9 cellular contexts compared by ENCODE assay signal in genomic region chr2:100103527-100104252, GRCh38. TPM values are rescaled to one million over a fixed set of nuclear protein-coding genes. Genes with fewer than 3 reads are reported as not detected.
A peak's percentile ranks its signal among the peaks of the same experiment; 100 is the strongest.
DNase-seq lines count a peak whose midpoint lies in the region; ATAC-seq and TF ChIP-seq lines count a peak whose summit lies in the region.
"Not testable (repeated sequence)": the region's sequence is repeated elsewhere in the genome, so short reads cannot be mapped to it uniquely, and the experiment has no call there.
"Had no signal": no experiment of that assay in that cellular context is flagged by ENCODE, and none has a peak within 500 bp of the region (broad histone marks: within the 10 kb centered on the region; RNA-seq: fewer than 3 reads in every experiment).

No MANE protein-coding gene starts in this region.

- not testable (repeated sequence) for H3K9ac ChIP-seq in mesenchymal stem cell (ENCODE audit: low read length); parathyroid adenoma

- POLR2A ChIA-PET in WTC11 (lab: Charles Lee), result not testable (repeated sequence)

- TF ChIP-seq POLR2A in breast epithelium (IDR thresholded peaks at IDR 0.05); heart left ventricle (IDR thresholded peaks at IDR 0.05); tibial nerve (IDR thresholded peaks at IDR 0.05): not testable (repeated sequence)

- WGBS in heart left ventricle, 4 donors, result 14 to 44% (median 14%) methylated on average over 9 to 30 of the region's 39 CpGs; no CpG with 5 or more reads in 1 of the 4 donors
- whole genome bisulfite sequencing in mesenchymal stem cell, result no CpG with 5 or more reads among the region's 39 CpGs
- 25 to 27% methylated on average over 15 to 22 of the region's 39 CpGs for WGBS in tibial nerve, 2 donors

- H3K27ac ChIP-seq in CD4-positive, CD25-positive, alpha-beta regulatory T cell (ENCODE audit: insufficient read depth, low read length, poor library complexity, severe bottlenecking); heart left ventricle; mesenchymal stem cell (ENCODE audit: low read length, poor library complexity, severe bottlenecking); parathyroid adenoma; tibial nerve: not testable (repeated sequence)
- peak overlapping the region in 1 of 2 donors; percentile 35 for H3K27ac ChIP-seq in breast epithelium

- not testable (repeated sequence) for H2BK15ac ChIP-seq in mesenchymal stem cell (ENCODE audit: low read depth, poor library complexity, severe bottlenecking)

- not testable (repeated sequence) for H2BK5ac ChIP-seq in mesenchymal stem cell (ENCODE audit: low read depth, low read length, poor library complexity, severe bottlenecking)

- not testable (repeated sequence) for H3K36me3 Mint-ChIP-seq in CD4-positive, CD25-positive, alpha-beta regulatory T cell; IgD-negative memory B cell; WTC11

- H2BK12ac ChIP-seq in mesenchymal stem cell (ENCODE audit: low read length in 2 of 2), result not testable (repeated sequence)

- not testable (repeated sequence) for ATAC-seq in CD4-positive, CD25-positive, alpha-beta regulatory T cell (ENCODE audit: low read depth in 2 of 2)
- ATAC-seq in WTC11 (peak; percentile 8), heart left ventricle (peak in 2 of 4 donors; percentile 8 to 19)

- H3K14ac ChIP-seq in mesenchymal stem cell (ENCODE audit: low read length in 2 of 2), result not testable (repeated sequence)

- peak overlapping the region in 3 of 4 donors; percentile 29 to 90 (median 48) for H3K4me3 Mint-ChIP-seq in CD4-positive, CD25-positive, alpha-beta regulatory T cell
- peak overlapping the region; percentile 52 to 90 (median 74) for H3K4me3 Mint-ChIP-seq in IgD-negative memory B cell
- H3K4me3 Mint-ChIP-seq in WTC11, result peak overlapping the region; percentile 61

- H3K4ac ChIP-seq in mesenchymal stem cell (ENCODE audit: low read depth in 1 of 2, low read length in 2 of 2), result not testable (repeated sequence)

- not testable (repeated sequence) for TF ChIP-seq CTCF in WTC11 (IDR thresholded peaks at IDR 0.05); breast epithelium (IDR thresholded peaks at IDR 0.05); heart left ventricle (IDR thresholded peaks at IDR 0.05); parathyroid adenoma (IDR thresholded peaks at IDR 0.05); tibial nerve (IDR thresholded peaks at IDR 0.05)

- not testable (repeated sequence) for H3K9me3 ChIP-seq in CD4-positive, CD25-positive, alpha-beta regulatory T cell (ENCODE audit: control insufficient read depth in 2 of 2, low read length in 2 of 2); breast epithelium; heart left ventricle; mesenchymal stem cell (ENCODE audit: control insufficient read depth, low read length); parathyroid adenoma (ENCODE audit: control insufficient read depth, low read length); tibial nerve

- TF ChIP-seq EP300 in tibial nerve (IDR thresholded peaks at IDR 0.05), result not testable (repeated sequence)

- H3K4me2 ChIP-seq in mesenchymal stem cell (ENCODE audit: low read length, poor library complexity, severe bottlenecking), result peak overlapping the region; percentile 53
- H3K4me2 ChIP-seq in parathyroid adenoma (ENCODE audit: low read length), result not testable (repeated sequence)

- H3K23ac ChIP-seq in mesenchymal stem cell (ENCODE audit: low read length in 2 of 2), result not testable (repeated sequence)

- not testable (repeated sequence) for DNase-seq in CD4-positive, CD25-positive, alpha-beta regulatory T cell; breast epithelium (ENCODE audit: low spot score in 2 of 2); heart left ventricle; mesenchymal stem cell; tibial nerve (ENCODE audit: low spot score in 2 of 2)
- DNase-seq in WTC11 (ENCODE audit: low spot score), result peak; percentile 16

- CTCF ChIA-PET in WTC11 (lab: Charles Lee), result not testable (repeated sequence)

- not testable (repeated sequence) for H3K4me1 ChIP-seq in CD4-positive, CD25-positive, alpha-beta regulatory T cell (ENCODE audit: control insufficient read depth, insufficient read depth, low read length, poor library complexity, severe bottlenecking); breast epithelium; parathyroid adenoma
- peaks cover 0 to 17% (median 7%) of the 10 kb centered on the region in 12 donors for H3K4me1 ChIP-seq in heart left ventricle
- H3K4me1 ChIP-seq in mesenchymal stem cell (ENCODE audit: control insufficient read depth, insufficient read depth, low read depth, low read length), result peaks cover 18% of the 10 kb centered on the region
- H3K4me1 ChIP-seq in tibial nerve, result peaks cover 0 to 27% (median 2%) of the 10 kb centered on the region in 4 donors

- not testable (repeated sequence) for H4K8ac ChIP-seq in mesenchymal stem cell (ENCODE audit: low read length)

- peaks cover 26% of the 10 kb centered on the region for H3K27me3 Mint-ChIP-seq in CD4-positive, CD25-positive, alpha-beta regulatory T cell
- not testable (repeated sequence) for H3K27me3 Mint-ChIP-seq in IgD-negative memory B cell
- H3K27me3 Mint-ChIP-seq in WTC11 (ENCODE audit: low read depth), result peaks cover 64% of the 10 kb centered on the region

- H3K79me2 ChIP-seq in parathyroid adenoma, result not testable (repeated sequence)

- peaks cover 0 to 13% (median 3%) of the 10 kb centered on the region in 4 donors for H3K4me1 Mint-ChIP-seq in CD4-positive, CD25-positive, alpha-beta regulatory T cell
- H3K4me1 Mint-ChIP-seq in IgD-negative memory B cell (peaks cover 20 to 34% (median 21%) of the 10 kb centered on the region in 3 donors), WTC11 (peaks cover 22% of the 10 kb centered on the region)

- not testable (repeated sequence) for H3K79me1 ChIP-seq in mesenchymal stem cell (replicated peaks; ENCODE audit: low read length, poor library complexity, severe bottlenecking)

- not testable (repeated sequence) for H2BK120ac ChIP-seq in mesenchymal stem cell (ENCODE audit: low read depth, low read length)

- H3K18ac ChIP-seq in mesenchymal stem cell (ENCODE audit: low read depth in 1 of 2, low read length in 2 of 2), result not testable (repeated sequence)

- peaks cover 11% of the 10 kb centered on the region for H3K27me3 ChIP-seq in CD4-positive, CD25-positive, alpha-beta regulatory T cell (ENCODE audit: control insufficient read depth, insufficient read depth, low read length)
- H3K27me3 ChIP-seq in breast epithelium; parathyroid adenoma (ENCODE audit: control insufficient read depth, insufficient read depth, low read length); tibial nerve: not testable (repeated sequence)
- H3K27me3 ChIP-seq in heart left ventricle (peaks cover 0 to 12% (median 0%) of the 10 kb centered on the region in 9 donors), mesenchymal stem cell (ENCODE audit: control insufficient read depth in 1 of 2, insufficient read depth in 1 of 2, low read length in 2 of 2) (peaks cover 0 to 37% of the 10 kb centered on the region in 2 experiments)

- not testable (repeated sequence) for H3K9me3 Mint-ChIP-seq in CD4-positive, CD25-positive, alpha-beta regulatory T cell; IgD-negative memory B cell; WTC11

- H3K36me3 ChIP-seq in CD4-positive, CD25-positive, alpha-beta regulatory T cell (ENCODE audit: control insufficient read depth, insufficient read depth, low read length); breast epithelium; heart left ventricle; mesenchymal stem cell (ENCODE audit: control insufficient read depth in 1 of 2, insufficient read depth in 2 of 2, low read depth in 1 of 2, low read length in 2 of 2); parathyroid adenoma (ENCODE audit: control insufficient read depth, insufficient read depth, low read length); tibial nerve: not testable (repeated sequence)

- H3K4me3 ChIP-seq in CD4-positive, CD25-positive, alpha-beta regulatory T cell (ENCODE audit: low read depth, low read length); parathyroid adenoma (ENCODE audit: low read depth, low read length): not testable (repeated sequence)
- H3K4me3 ChIP-seq in breast epithelium, result peak overlapping the region in 2 of 3 donors; percentile 62 to 86
- peak overlapping the region in 9 of 12 donors; percentile 24 to 89 (median 38) for H3K4me3 ChIP-seq in heart left ventricle
- H3K4me3 ChIP-seq in mesenchymal stem cell (ENCODE audit: insufficient read depth in 1 of 2, low read depth in 1 of 2, low read length in 2 of 2), result peak overlapping the region in 1 of 2 experiments; percentile 56
- H3K4me3 ChIP-seq in tibial nerve, result peak overlapping the region in 3 of 4 donors; percentile 18 to 73 (median 18)

- not testable (repeated sequence) for H2AK5ac ChIP-seq in mesenchymal stem cell (ENCODE audit: low read length, severe bottlenecking)

- not testable (repeated sequence) for H2AFZ ChIP-seq in mesenchymal stem cell (ENCODE audit: low read depth, low read length)
- H2AFZ ChIP-seq in parathyroid adenoma, result peak overlapping the region; percentile 56

- H3K27ac Mint-ChIP-seq in CD4-positive, CD25-positive, alpha-beta regulatory T cell; WTC11: not testable (repeated sequence)
- H3K27ac Mint-ChIP-seq in IgD-negative memory B cell, result peak overlapping the region in 1 of 3 donors; percentile 78

- intact Hi-C loops in breast epithelium (cut with DNase I; ENCODE audit: low total_unique reads), result not testable (repeated sequence)
- intact Hi-C loops in heart left ventricle (cut with DNase I), result loop anchor here in 1 of 10 donors (10.0 kb wide), 1 partner anchor 121 kb away; no protein-coding TSS in a partner anchor

- not testable (repeated sequence) for H4K91ac ChIP-seq in mesenchymal stem cell (ENCODE audit: low read length)

RNA-seq across cellular contexts. Expression of gene AFF3, which starts 38.7 kb away (rescaled TPM):
- total RNA-seq in CD4-positive, CD25-positive, alpha-beta regulatory T cell, result 10.1 TPM
- polyA plus RNA-seq in CD4-positive, CD25-positive, alpha-beta regulatory T cell, result 1 to 10 TPM in 3 of 4 donors, under 1 TPM in 1; 0.82 to 4.4 (median 2.8) TPM
- 85.9 TPM for polyA plus RNA-seq in IgD-negative memory B cell
- 1.1 to 1.2 TPM (median 1.2 TPM) in 3 replicates for total RNA-seq in WTC11 (2021)
- total RNA-seq in breast epithelium, result 100 to 1,000 TPM in 1 of 3 donors, 10 to 100 TPM in 1, 1 to 10 TPM in 1; 8.2 to 116 (median 63.6) TPM
- 10 to 100 TPM in 1 of 9 donors, 1 to 10 TPM in 8; 2.2 to 15.5 (median 6.9) TPM for total RNA-seq in heart left ventricle
- polyA plus RNA-seq in heart left ventricle, result 1 to 10 TPM; 1.3 to 3.2 TPM
- polyA plus RNA-seq in mesenchymal stem cell (2013, experiment 1 of 2), result 43.3 TPM
- polyA plus RNA-seq in mesenchymal stem cell (2013, experiment 2 of 2), result 37.4 TPM
- 10 to 100 TPM in 3 of 4 donors, 1 to 10 TPM in 1; 7.2 to 36.0 (median 21.4) TPM for total RNA-seq in tibial nerve
- total RNA-seq: mammary epithelial cell had no signal
